26 cellular contexts compared by ENCODE assay signal in the genomic region with DNA sequence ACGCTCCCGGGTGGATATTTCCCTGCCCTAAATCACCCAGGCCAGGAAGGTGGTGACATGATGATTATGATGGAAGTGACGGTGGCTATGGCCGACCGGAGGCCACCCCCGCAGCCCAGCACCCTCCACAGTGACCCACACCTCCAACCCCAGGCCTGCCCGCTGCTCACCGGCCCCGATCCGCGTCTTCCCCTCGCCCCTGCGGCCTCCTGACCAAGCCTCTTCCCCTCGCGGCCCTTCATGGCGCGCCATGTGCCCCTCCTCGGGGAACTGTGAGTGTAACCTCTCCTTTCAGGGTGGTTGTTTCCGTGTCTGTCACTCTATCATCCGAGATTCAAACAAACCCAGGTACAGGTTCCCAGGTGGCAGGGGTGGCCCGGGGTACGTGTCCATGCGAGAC.
"Had no signal": no experiment of that assay in that cellular context is flagged by ENCODE, and none has a peak within 500 bp of the region (broad histone marks: within the 10 kb centered on the region; RNA-seq: fewer than 3 reads in every experiment).

No MANE protein-coding gene starts in this region.

- H3K27me3 ChIP-seq: brain microvascular endothelial cell had no signal

- H3K36me3 ChIP-seq: brain microvascular endothelial cell had no signal

- ATAC-seq: activated T-helper 17 cell treated with anti-CD3 and anti-CD28 coated beads, Interleukin-2, amount 50 U/mL, for 72 hours; esophagus mucosa; WTC11 had no signal

- H3K27me3 Mint-ChIP-seq: activated CD4-positive, alpha-beta memory T cell treated with anti-CD3 and anti-CD28 coated beads, Interleukin-2, amount 10 ng/mL, durations not matched to agents 7 days and 5 days; activated CD4-positive, alpha-beta T cell treated with anti-CD3 and anti-CD28 coated beads, Interleukin-2, amount 10 ng/mL, durations not matched to agents 7 days and 5 days; activated T-cell treated with anti-CD3 and anti-CD28 coated beads, Interleukin-2, amount 50 U/mL, for 24 hours had no signal

- DNase-seq: activated CD4-positive, alpha-beta memory T cell treated with anti-CD3 and anti-CD28 coated beads, Interleukin-2, amount 10 ng/mL, durations not matched to agents 7 days and 5 days; activated CD4-positive, alpha-beta T cell treated with anti-CD3 and anti-CD28 coated beads for 1 hour; activated CD4-positive, alpha-beta T cell treated with anti-CD3 and anti-CD28 coated beads for 4 hours; activated CD4-positive, alpha-beta T cell treated with anti-CD3 and anti-CD28 coated beads, Interleukin-2, amount 10 ng/mL, durations not matched to agents 7 days and 5 days; activated CD4-positive, alpha-beta T cell treated with anti-CD3 and anti-CD28 coated beads, Interleukin-2, amount 50 U/mL, for 4 hours; activated CD8-positive, alpha-beta memory T cell treated with anti-CD3 and anti-CD28 coated beads, Interleukin-2, amount 50 U/mL, for 48 hours; activated effector memory CD4-positive, alpha-beta T cell treated with Interleukin-2 at 50 U/mL for 16 hours; activated gamma-delta T cell treated with Interleukin-2 at 50 U/mL for 16 hours; activated naive CD4-positive, alpha-beta T cell treated with anti-CD3 and anti-CD28 coated beads, Interleukin-2, amount 50 U/mL, for 16 hours; activated naive CD4-positive, alpha-beta T cell treated with Interleukin-2 at 50 U/mL for 16 hours; activated T-cell treated with anti-CD3 and anti-CD28 coated beads for 4 hours; activated T-cell treated with anti-CD3 and anti-CD28 coated beads, Interleukin-2, amount 50 U/mL, for 24 hours; amniotic stem cell; anterior cingulate cortex; brain microvascular endothelial cell; effector memory CD4-positive, alpha-beta T cell; endodermal cell; foreskin fibroblast had no signal

- H3K27ac Mint-ChIP-seq: activated CD4-positive, alpha-beta memory T cell treated with anti-CD3 and anti-CD28 coated beads, Interleukin-2, amount 10 ng/mL, durations not matched to agents 7 days and 5 days; activated CD4-positive, alpha-beta T cell treated with anti-CD3 and anti-CD28 coated beads, Interleukin-2, amount 10 ng/mL, durations not matched to agents 7 days and 5 days; activated naive CD8-positive, alpha-beta T cell; activated T-cell treated with anti-CD3 and anti-CD28 coated beads, Interleukin-2, amount 50 U/mL, for 24 hours; activated T-helper 17 cell treated with anti-CD3 and anti-CD28 coated beads, Interleukin-2, amount 50 U/mL, for 72 hours; dendritic cell treated with granulocyte-macrophage colony-stimulating factor and Interleukin-4, amounts not matched to agents 40 ng/mL and 50 ng/mL, for 4 days; endodermal cell; WTC11 had no signal

- H3K36me3 Mint-ChIP-seq: activated naive CD8-positive, alpha-beta T cell; WTC11 had no signal

- H3K4me3 ChIP-seq: coronary artery, dorsolateral prefrontal cortex had no signal

- H3K27ac ChIP-seq: brain microvascular endothelial cell, coronary artery had no signal

- H3K9me3 Mint-ChIP-seq: activated CD4-positive, alpha-beta memory T cell treated with anti-CD3 and anti-CD28 coated beads, Interleukin-2, amount 10 ng/mL, durations not matched to agents 7 days and 5 days; activated CD4-positive, alpha-beta T cell treated with anti-CD3 and anti-CD28 coated beads, Interleukin-2, amount 10 ng/mL, durations not matched to agents 7 days and 5 days; activated T-cell treated with anti-CD3 and anti-CD28 coated beads, Interleukin-2, amount 50 U/mL, for 24 hours; central memory CD8-positive, alpha-beta T cell; dendritic cell treated with granulocyte-macrophage colony-stimulating factor and Interleukin-4, amounts not matched to agents 40 ng/mL and 50 ng/mL, for 4 days; endodermal cell had no signal

- H3K4me3 Mint-ChIP-seq: activated CD4-positive, alpha-beta memory T cell treated with anti-CD3 and anti-CD28 coated beads, Interleukin-2, amount 10 ng/mL, durations not matched to agents 7 days and 5 days; activated CD4-positive, alpha-beta T cell treated with anti-CD3 and anti-CD28 coated beads, Interleukin-2, amount 10 ng/mL, durations not matched to agents 7 days and 5 days; activated naive CD8-positive, alpha-beta T cell; activated T-cell treated with anti-CD3 and anti-CD28 coated beads, Interleukin-2, amount 50 U/mL, for 24 hours; activated T-helper 17 cell treated with anti-CD3 and anti-CD28 coated beads, Interleukin-2, amount 50 U/mL, for 72 hours; central memory CD8-positive, alpha-beta T cell; dendritic cell treated with granulocyte-macrophage colony-stimulating factor and Interleukin-4, amounts not matched to agents 40 ng/mL and 50 ng/mL, for 4 days; endodermal cell; WTC11 had no signal

- H3K4me1 Mint-ChIP-seq: activated CD4-positive, alpha-beta memory T cell treated with anti-CD3 and anti-CD28 coated beads, Interleukin-2, amount 10 ng/mL, durations not matched to agents 7 days and 5 days; activated CD4-positive, alpha-beta T cell treated with anti-CD3 and anti-CD28 coated beads, Interleukin-2, amount 10 ng/mL, durations not matched to agents 7 days and 5 days; central memory CD8-positive, alpha-beta T cell; endodermal cell; WTC11 had no signal
